ENCODE assay signal across 7 cellular contexts in genomic region chr1:24735619-24736375, GRCh38. TPM values are rescaled to one million over a fixed set of nuclear protein-coding genes. Genes with fewer than 3 reads are reported as not detected.
DNase-seq lines count a peak whose midpoint lies in the region; ATAC-seq and TF ChIP-seq lines count a peak whose summit lies in the region.

No MANE protein-coding gene starts in this region.

- no peak for TF ChIP-seq POLR2A in right lobe of liver (IDR thresholded peaks at IDR 0.05)

- H3K27ac ChIP-seq in right lobe of liver (peak overlapping the region; percentile 36 to 69 (median 61)), upper lobe of right lung (peak overlapping the region; percentile 73)

- H3K27me3 ChIP-seq in right lobe of liver (no peaks in the 10 kb centered on the region), upper lobe of right lung (no peaks in the 10 kb centered on the region)

- WGBS in right lobe of liver (ENCODE audit: insufficient coverage, low coverage, low lambda C conversion rate, missing lambda C conversion rate), result 32% methylated on average over 12 of the region's 13 CpGs

- H3K36me3 ChIP-seq in right lobe of liver, result no peaks in the 10 kb centered on the region
- no peaks in the 10 kb centered on the region for H3K36me3 ChIP-seq in upper lobe of right lung

- intact Hi-C loops in right lobe of liver (cut with DNase I) (no loop called here), upper lobe of right lung (cut with DNase I) (no loop called here)

- TF ChIP-seq CTCF in right lobe of liver (IDR thresholded peaks at IDR 0.05) (no peak), upper lobe of right lung (IDR thresholded peaks at IDR 0.05) (no peak)

- DNase-seq in NCI-H128 (lab: John Stamatoyannopoulos, UW; ENCODE audit: unreplicated experiment) (peak; percentile 53), astrocyte of the hippocampus (ENCODE audit: low read depth, low spot score) (peak; percentile 57), right lobe of liver (peak in 2 of 3 donors; percentile 63 to 88), upper lobe of right lung (peak; percentile 35), SW480 (ENCODE audit: low spot score) (no peak)

- peak overlapping the region in 2 of 3 donors; percentile 7 to 39 for H3K4me3 ChIP-seq in right lobe of liver
- peak overlapping the region; percentile 19 for H3K4me3 ChIP-seq in upper lobe of right lung

- H3K9me3 ChIP-seq in right lobe of liver (no peaks in the 10 kb centered on the region), upper lobe of right lung (no peaks in the 10 kb centered on the region)

- H3K4me1 ChIP-seq in right lobe of liver, result peaks cover 0 to 13% (median 4%) of the 10 kb centered on the region in 4 donors
- H3K4me1 ChIP-seq in upper lobe of right lung, result peaks cover 34% of the 10 kb centered on the region

- ATAC-seq in right lobe of liver, result peak; percentile 82 to 88 (median 86)
- ATAC-seq in upper lobe of right lung, result peak; percentile 83
- no peak for ATAC-seq in HG02884 (IDR thresholded peaks at IDR 0.05; ENCODE audit: unreplicated experiment)
- no peak for ATAC-seq in GM21515 (IDR thresholded peaks at IDR 0.05; ENCODE audit: unreplicated experiment)

RNA-seq across cellular contexts. Expression of gene CLIC4, which starts 9.4 kb away (rescaled TPM):
- total RNA-seq in right lobe of liver, result 10 to 100 TPM; 35.0 to 63.6 (median 44.3) TPM
- total RNA-seq in upper lobe of right lung, result 200 TPM

Comparison
In these comparisons a context has a peak if more than half of its experiments do, and no peak if none do; other contexts are left out.
1. ATAC-seq: peak in right lobe of liver (4 of 4) and upper lobe of right lung (single experiment); none in HG02884 (single experiment) and GM21515 (single experiment).